Comparison of ENCODE assay signal across 8 cellular contexts in the genomic region with DNA sequence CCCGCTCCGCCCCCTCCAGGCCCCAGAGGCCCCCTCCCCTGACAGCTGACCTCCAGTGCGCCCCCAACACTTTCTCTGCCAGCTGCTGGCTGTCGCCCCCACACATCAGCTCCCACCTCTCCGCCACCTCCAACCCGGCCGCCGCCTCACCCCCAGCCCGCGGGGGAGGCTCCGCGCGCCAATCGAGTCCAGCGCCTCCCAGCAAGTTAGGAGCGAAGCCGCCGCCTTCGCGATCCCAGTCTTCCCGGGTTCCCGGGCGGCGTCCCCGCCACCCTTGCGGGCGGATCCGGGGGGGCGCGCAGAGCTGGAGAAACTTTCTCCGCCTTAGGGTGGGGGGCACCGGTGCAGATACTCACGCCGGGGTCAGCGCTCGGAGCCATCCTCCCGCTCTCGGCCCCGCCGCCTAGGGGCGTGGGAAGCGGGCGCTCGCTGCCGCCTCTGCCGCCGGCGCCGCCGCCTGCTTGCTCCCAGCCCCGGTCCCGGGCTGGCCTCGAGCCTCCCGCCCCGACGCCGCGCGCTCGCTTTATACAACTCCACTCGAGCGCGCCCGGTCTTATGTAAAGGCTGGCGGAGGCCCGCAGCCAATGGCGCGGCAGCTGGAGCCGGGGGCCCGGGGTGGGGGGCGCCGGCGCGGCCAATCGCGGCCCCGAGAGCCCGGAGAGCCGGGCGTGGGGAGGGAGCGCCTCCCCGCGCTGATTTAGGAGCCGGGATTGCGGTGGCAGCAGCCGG. TPM values are rescaled to one million over a fixed set of nuclear protein-coding genes. Genes with fewer than 3 reads are reported as not detected.
DNase-seq lines count a peak whose midpoint lies in the region; ATAC-seq and TF ChIP-seq lines count a peak whose summit lies in the region.

A gene with protein sequence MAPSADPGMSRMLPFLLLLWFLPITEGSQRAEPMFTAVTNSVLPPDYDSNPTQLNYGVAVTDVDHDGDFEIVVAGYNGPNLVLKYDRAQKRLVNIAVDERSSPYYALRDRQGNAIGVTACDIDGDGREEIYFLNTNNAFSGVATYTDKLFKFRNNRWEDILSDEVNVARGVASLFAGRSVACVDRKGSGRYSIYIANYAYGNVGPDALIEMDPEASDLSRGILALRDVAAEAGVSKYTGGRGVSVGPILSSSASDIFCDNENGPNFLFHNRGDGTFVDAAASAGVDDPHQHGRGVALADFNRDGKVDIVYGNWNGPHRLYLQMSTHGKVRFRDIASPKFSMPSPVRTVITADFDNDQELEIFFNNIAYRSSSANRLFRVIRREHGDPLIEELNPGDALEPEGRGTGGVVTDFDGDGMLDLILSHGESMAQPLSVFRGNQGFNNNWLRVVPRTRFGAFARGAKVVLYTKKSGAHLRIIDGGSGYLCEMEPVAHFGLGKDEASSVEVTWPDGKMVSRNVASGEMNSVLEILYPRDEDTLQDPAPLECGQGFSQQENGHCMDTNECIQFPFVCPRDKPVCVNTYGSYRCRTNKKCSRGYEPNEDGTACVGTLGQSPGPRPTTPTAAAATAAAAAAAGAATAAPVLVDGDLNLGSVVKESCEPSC (minus strand): TSS at position 529 of the 729 bp plus-strand sequence. CDS start 149 bp downstream, at position 380.

- peak; percentile 51 for DNase-seq in DMS79 treated with DMSO at 0.1 percent for 48 hours (lab: John Stamatoyannopoulos, UW)
- DNase-seq in NCI-H446 treated with DMSO at 0.1 percent for 48 hours (lab: John Stamatoyannopoulos, UW), result peak; percentile 75
- DNase-seq in esophagus squamous epithelium (lab: John Stamatoyannopoulos, UW), result no peak
- no peak for DNase-seq in naive thymus-derived CD4-positive, alpha-beta T cell
- DNase-seq in CD4-positive, alpha-beta T cell, result no peak
- DNase-seq in SIG-M5 (lab: John Stamatoyannopoulos, UW), result no peak
- no peak for DNase-seq in GF-D8 (lab: John Stamatoyannopoulos, UW)

- no peaks in the 10 kb centered on the region for H3K9me3 ChIP-seq in esophagus squamous epithelium
- no peaks in the 10 kb centered on the region for H3K9me3 ChIP-seq in naive thymus-derived CD4-positive, alpha-beta T cell (ENCODE audit: control insufficient read depth in 2 of 3, low read length in 3 of 3)
- no peaks in the 10 kb centered on the region for H3K9me3 ChIP-seq in CD4-positive, alpha-beta T cell (ENCODE audit: control insufficient read depth, low read length)

- no peak for ATAC-seq in naive thymus-derived CD4-positive, alpha-beta T cell
- no peak for ATAC-seq in CD4-positive, alpha-beta T cell (ENCODE audit: poor library complexity)
- no peak for ATAC-seq in GM18519 (IDR thresholded peaks at IDR 0.05; ENCODE audit: low FRiP score, unreplicated experiment)

- no peaks in the 10 kb centered on the region for H3K36me3 Mint-ChIP-seq in naive thymus-derived CD4-positive, alpha-beta T cell
- H3K36me3 Mint-ChIP-seq in CD4-positive, alpha-beta T cell (ENCODE audit: low read depth), result no peaks in the 10 kb centered on the region

- 20% methylated on average over 1 of the region's 86 CpGs; no CpG with 5 or more reads in 1 of the 2 donors for WGBS in esophagus squamous epithelium, 2 donors

- H3K27ac Mint-ChIP-seq in naive thymus-derived CD4-positive, alpha-beta T cell, result no peak within 1 kb of the TSS
- H3K27ac Mint-ChIP-seq in CD4-positive, alpha-beta T cell, result no peak within 1 kb of the TSS

- H3K4me1 Mint-ChIP-seq in naive thymus-derived CD4-positive, alpha-beta T cell, result peaks cover 2 to 19% (median 12%) of the 10 kb centered on the region in 7 donors
- peaks cover 12% of the 10 kb centered on the region for H3K4me1 Mint-ChIP-seq in CD4-positive, alpha-beta T cell (ENCODE audit: low read depth)

- H3K27me3 Mint-ChIP-seq in naive thymus-derived CD4-positive, alpha-beta T cell, result peaks cover 62 to 73% (median 68%) of the 10 kb centered on the region in 5 donors
- H3K27me3 Mint-ChIP-seq in CD4-positive, alpha-beta T cell, result peaks cover 81% of the 10 kb centered on the region

- peaks cover 6 to 100% (median 8%) of the 10 kb centered on the region in 4 donors for H3K27me3 ChIP-seq in esophagus squamous epithelium
- H3K27me3 ChIP-seq in naive thymus-derived CD4-positive, alpha-beta T cell (ENCODE audit: control insufficient read depth in 2 of 2, insufficient read depth in 2 of 2, low read length in 2 of 2), result peaks cover 8 to 13% of the 10 kb centered on the region in 2 donors
- H3K27me3 ChIP-seq in CD4-positive, alpha-beta T cell (ENCODE audit: control insufficient read depth, insufficient read depth, low read length), result peaks cover 74% of the 10 kb centered on the region

- H3K4me3 ChIP-seq in esophagus squamous epithelium, result peak within 1 kb of the TSS; percentile 27 to 61 (median 45)
- no peak within 1 kb of the TSS for H3K4me3 ChIP-seq in naive thymus-derived CD4-positive, alpha-beta T cell (ENCODE audit: low read length)

- H3K4me1 ChIP-seq in esophagus squamous epithelium, result peaks cover 8 to 42% (median 20%) of the 10 kb centered on the region in 3 donors
- peaks cover 0 to 4% of the 10 kb centered on the region in 2 donors for H3K4me1 ChIP-seq in naive thymus-derived CD4-positive, alpha-beta T cell (ENCODE audit: control insufficient read depth in 2 of 2, insufficient read depth in 2 of 2, low read length in 2 of 2)

- POLR2A ChIA-PET in naive thymus-derived CD4-positive, alpha-beta T cell (lab: Charles Lee), result no interaction called here
- POLR2A ChIA-PET in CD4-positive, alpha-beta T cell (lab: Charles Lee), result no interaction called here

- peak within 1 kb of the TSS in 6 of 10 donors; percentile 14 to 71 (median 50) for H3K4me3 Mint-ChIP-seq in naive thymus-derived CD4-positive, alpha-beta T cell
- H3K4me3 Mint-ChIP-seq in CD4-positive, alpha-beta T cell, result no peak within 1 kb of the TSS

- peak in 1 of 4 donors; percentile 38 for TF ChIP-seq POLR2A in esophagus squamous epithelium (IDR thresholded peaks at IDR 0.05)

- peak within 1 kb of the TSS in 1 of 4 donors; percentile 28 for H3K27ac ChIP-seq in esophagus squamous epithelium
- H3K27ac ChIP-seq in naive thymus-derived CD4-positive, alpha-beta T cell (ENCODE audit: low read depth, low read length), result no peak within 1 kb of the TSS
- no peak within 1 kb of the TSS for H3K27ac ChIP-seq in CD4-positive, alpha-beta T cell (ENCODE audit: low read depth, low read length)

- no peak for TF ChIP-seq CTCF in esophagus squamous epithelium (IDR thresholded peaks at IDR 0.05)
- no peak for TF ChIP-seq CTCF in CD4-positive, alpha-beta T cell (IDR thresholded peaks at IDR 0.05)

- no peaks in the 10 kb centered on the region for H3K36me3 ChIP-seq in esophagus squamous epithelium
- H3K36me3 ChIP-seq in naive thymus-derived CD4-positive, alpha-beta T cell (ENCODE audit: control insufficient read depth in 2 of 3, insufficient read depth in 3 of 3, low read length in 3 of 3), result no peaks in the 10 kb centered on the region

- intact Hi-C loops in esophagus squamous epithelium (cut with DNase I), result no loop called here
- intact Hi-C loops in naive thymus-derived CD4-positive, alpha-beta T cell (cut with micrococcal nuclease), result no loop called here
- intact Hi-C loops in CD4-positive, alpha-beta T cell (cut with DNase I, micrococcal nuclease), result no loop called here

- CTCF ChIA-PET in naive thymus-derived CD4-positive, alpha-beta T cell (lab: Charles Lee), result no interaction called here
- CTCF ChIA-PET in CD4-positive, alpha-beta T cell (lab: Charles Lee), result no interaction called here

- no peaks in the 10 kb centered on the region for H3K9me3 Mint-ChIP-seq in naive thymus-derived CD4-positive, alpha-beta T cell
- no peaks in the 10 kb centered on the region for H3K9me3 Mint-ChIP-seq in CD4-positive, alpha-beta T cell

RNA-seq across cellular contexts. Expression of the gene that starts here (rescaled TPM):
- 10 to 100 TPM in 1 of 4 donors, 1 to 10 TPM in 2, under 1 TPM in 1; 0.22 to 10.7 (median 2.5) TPM for total RNA-seq in esophagus squamous epithelium
- not detected for total RNA-seq in naive thymus-derived CD4-positive, alpha-beta T cell
- not detected for polyA plus RNA-seq in naive thymus-derived CD4-positive, alpha-beta T cell
- total RNA-seq in CD4-positive, alpha-beta T cell, result not detected

Comparison
In these comparisons a context has a peak if more than half of its experiments do, and no peak if none do; other contexts are left out.
1. DNase-seq: peak in DMS79 treated with DMSO at 0.1 percent for 48 hours (single experiment) and NCI-H446 treated with DMSO at 0.1 percent for 48 hours (single experiment); none in esophagus squamous epithelium (single experiment), naive thymus-derived CD4-positive, alpha-beta T cell (0 of 9), CD4-positive, alpha-beta T cell (0 of 10), SIG-M5 (single experiment) and GF-D8 (single experiment).